In genomic region chr2:238899386-238899785, GRCh38 we compare ENCODE assay signal across 2 cellular contexts.
TF ChIP-seq lines count a peak whose summit lies in the region.

No MANE protein-coding gene starts in this region.

TF ChIP-seq in IMR-90, 13 proteins besides CTCF, POLR2A, EP300 and RAD21:
- TF ChIP-seq ELK1 (IDR thresholded peaks at IDR 0.05; ENCODE audit: borderline replicate concordance, low read depth, low read length), result no peak
- TF ChIP-seq CEBPB (IDR thresholded peaks at IDR 0.05; ENCODE audit: low read depth, low read length), result no peak
- TF ChIP-seq FOS (IDR thresholded peaks at IDR 0.05; ENCODE audit: low read depth, low read length), result no peak
- TF ChIP-seq SMC3 (IDR thresholded peaks at IDR 0.05; ENCODE audit: low read depth, low read length), result no peak
- no peak for TF ChIP-seq RFX5 (IDR thresholded peaks at IDR 0.05; ENCODE audit: low read depth, low read length)
- no peak for TF ChIP-seq MAFK (IDR thresholded peaks at IDR 0.05; ENCODE audit: low read depth, low read length)
- TF ChIP-seq USF2 (IDR thresholded peaks at IDR 0.05; ENCODE audit: low read depth, low read length), result no peak
- TF ChIP-seq MXI1 (IDR thresholded peaks at IDR 0.05; ENCODE audit: borderline replicate concordance, low read depth, low read length), result no peak
- TF ChIP-seq CHD1 (IDR thresholded peaks at IDR 0.05; ENCODE audit: low read depth, low read length), result no peak
- no peak for TF ChIP-seq MAZ (IDR thresholded peaks at IDR 0.05; ENCODE audit: borderline replicate concordance, low read depth, low read length)
- TF ChIP-seq NFE2L2 (IDR thresholded peaks at IDR 0.05; ENCODE audit: low read depth, low read length), result no peak
- no peak for TF ChIP-seq BHLHE40 (IDR thresholded peaks at IDR 0.05; ENCODE audit: low read depth, low read length)
- TF ChIP-seq RCOR1 (IDR thresholded peaks at IDR 0.05; ENCODE audit: insufficient replicate concordance, low read length), result no peak

TF ChIP-seq in SK-N-SH, 30 proteins besides CTCF, POLR2A, EP300 and RAD21:
- TF ChIP-seq PBX3 (IDR thresholded peaks at IDR 0.05) (no peak), TAF1 (IDR thresholded peaks at IDR 0.05; ENCODE audit: borderline replicate concordance, low read depth, low read length) (no peak), MXI1 (IDR thresholded peaks at IDR 0.05; ENCODE audit: low read depth, low read length) (no peak), SIN3A (IDR thresholded peaks at IDR 0.05; ENCODE audit: borderline replicate concordance, low read depth, low read length) (no peak), NFIC (IDR thresholded peaks at IDR 0.05; ENCODE audit: borderline replicate concordance) (no peak), NRF1 (IDR thresholded peaks at IDR 0.05; ENCODE audit: low read depth, low read length) (no peak)
